Comparison of ENCODE assay signal across 9 cellular contexts in genomic region chr15:39127925-39128617, GRCh38.
DNase-seq lines count a peak whose midpoint lies in the region; ATAC-seq lines count a peak whose summit lies in the region.
"Had no signal": no experiment of that assay in that cellular context is flagged by ENCODE, and none has a peak within 500 bp of the region (broad histone marks: within the 10 kb centered on the region; RNA-seq: fewer than 3 reads in every experiment).

No MANE protein-coding gene starts in this region.

- H3K4me3 ChIP-seq in ACC112 (ENCODE audit: low read depth, low read length) = peak overlapping the region; percentile 37

- peaks cover 15% of the 10 kb centered on the region for H3K27me3 Mint-ChIP-seq in activated T-helper 2 cell treated with anti-CD3 and anti-CD28 coated beads, Interferon-gamma antibody, Interleukin-2, Interleukin-4, amounts not matched to agents 10 μg/mL and 5 μg/mL and 100 μg/mL, durations not matched to agents 14 hours and 24 hours and 36 hours (ENCODE audit: low read depth)
- H3K27me3 Mint-ChIP-seq in effector memory CD8-positive, alpha-beta T cell = peaks cover 20 to 30% of the 10 kb centered on the region in 2 donors

- no peaks in the 10 kb centered on the region for H3K36me3 Mint-ChIP-seq in activated T-helper 2 cell treated with anti-CD3 and anti-CD28 coated beads, Interferon-gamma antibody, Interleukin-2, Interleukin-4, amounts not matched to agents 10 μg/mL and 5 μg/mL and 100 μg/mL, durations not matched to agents 14 hours and 24 hours and 36 hours (ENCODE audit: low read depth)
- H3K36me3 Mint-ChIP-seq in effector memory CD8-positive, alpha-beta T cell (ENCODE audit: insufficient read depth) = no peaks in the 10 kb centered on the region

- no peak overlapping the region for H2AFZ ChIP-seq in ACC112 (ENCODE audit: low read length, unreplicated experiment)

- H3K79me2 ChIP-seq in ACC112 (ENCODE audit: control insufficient read depth, insufficient read depth, low read length, unreplicated experiment) = no peaks in the 10 kb centered on the region

- no peaks in the 10 kb centered on the region for H3K36me3 ChIP-seq in ACC112 (ENCODE audit: insufficient read depth, low read length)

- H3K4me3 Mint-ChIP-seq in activated T-helper 2 cell treated with anti-CD3 and anti-CD28 coated beads, Interferon-gamma antibody, Interleukin-2, Interleukin-4, amounts not matched to agents 10 μg/mL and 5 μg/mL and 100 μg/mL, durations not matched to agents 14 hours and 24 hours and 36 hours (ENCODE audit: low read depth) = no peak overlapping the region
- H3K4me3 Mint-ChIP-seq in effector memory CD8-positive, alpha-beta T cell = no peak overlapping the region
- H3K4me3 Mint-ChIP-seq: central memory CD8-positive, alpha-beta T cell had no signal

- no peak for ATAC-seq in effector memory CD8-positive, alpha-beta T cell (replicated peaks)

- H3K4me1 ChIP-seq in ACC112 (ENCODE audit: control insufficient read depth, insufficient read depth, low read length, unreplicated experiment) = peaks cover 90% of the 10 kb centered on the region

- peak overlapping the region; percentile 97 for H3K27ac ChIP-seq in ACC112 (ENCODE audit: low read depth, low read length)

- no peaks in the 10 kb centered on the region for H3K9me3 Mint-ChIP-seq in activated T-helper 2 cell treated with anti-CD3 and anti-CD28 coated beads, Interferon-gamma antibody, Interleukin-2, Interleukin-4, amounts not matched to agents 10 μg/mL and 5 μg/mL and 100 μg/mL, durations not matched to agents 14 hours and 24 hours and 36 hours
- no peaks in the 10 kb centered on the region for H3K9me3 Mint-ChIP-seq in effector memory CD8-positive, alpha-beta T cell
- H3K9me3 Mint-ChIP-seq: central memory CD8-positive, alpha-beta T cell had no signal

- DNase-seq in HT1080 (ENCODE audit: low read depth) (peak; percentile 97), islet precursor cell (peak; percentile 94), inferior parietal cortex (ENCODE audit: extremely low spot score) (no peak), amygdala (lab: John Stamatoyannopoulos, UW) (no peak)
- DNase-seq in activated T-helper 2 cell treated with anti-CD3 and anti-CD28 coated beads, Interferon-gamma antibody, Interleukin-2, Interleukin-4, amounts not matched to agents 10 μg/mL and 5 μg/mL and 100 μg/mL, durations not matched to agents 14 hours and 24 hours and 36 hours (ENCODE audit: low spot score) = no peak
- DNase-seq in effector memory CD8-positive, alpha-beta T cell = no peak
- no peak for DNase-seq in activated CD4-positive, CD25-positive, alpha-beta regulatory T cell (lab: John Stamatoyannopoulos, UW)

- H3K4me1 Mint-ChIP-seq in activated T-helper 2 cell treated with anti-CD3 and anti-CD28 coated beads, Interferon-gamma antibody, Interleukin-2, Interleukin-4, amounts not matched to agents 10 μg/mL and 5 μg/mL and 100 μg/mL, durations not matched to agents 14 hours and 24 hours and 36 hours (ENCODE audit: low read depth) = peaks cover 20% of the 10 kb centered on the region
- H3K4me1 Mint-ChIP-seq in effector memory CD8-positive, alpha-beta T cell (ENCODE audit: low read depth in 2 of 2) = no peaks in the 10 kb centered on the region
- H3K4me1 Mint-ChIP-seq: central memory CD8-positive, alpha-beta T cell had no signal

- peak overlapping the region; percentile 7 for H3K27ac Mint-ChIP-seq in activated T-helper 2 cell treated with anti-CD3 and anti-CD28 coated beads, Interferon-gamma antibody, Interleukin-2, Interleukin-4, amounts not matched to agents 10 μg/mL and 5 μg/mL and 100 μg/mL, durations not matched to agents 14 hours and 24 hours and 36 hours
- no peak overlapping the region for H3K27ac Mint-ChIP-seq in effector memory CD8-positive, alpha-beta T cell

- intact Hi-C loops in activated T-helper 2 cell treated with anti-CD3 and anti-CD28 coated beads, Interferon-gamma antibody, Interleukin-2, Interleukin-4, amounts not matched to agents 10 μg/mL and 5 μg/mL and 100 μg/mL, durations not matched to agents 14 hours and 24 hours and 36 hours (cut with micrococcal nuclease) = loop anchor here (2.0 to 5.0 kb wide), 2 partner anchors 15 to 44 kb away; no protein-coding TSS in a partner anchor

- H3K27me3 ChIP-seq in ACC112 (ENCODE audit: insufficient read depth, low read length) = no peaks in the 10 kb centered on the region

Comparison
In these comparisons a context has a peak if more than half of its experiments do, and no peak if none do; other contexts are left out.
1. DNase-seq: peak in HT1080 (single experiment) and islet precursor cell (single experiment); none in activated T-helper 2 cell treated with anti-CD3 and anti-CD28 coated beads, Interferon-gamma antibody, Interleukin-2, Interleukin-4, amounts not matched to agents 10 μg/mL and 5 μg/mL and 100 μg/mL, durations not matched to agents 14 hours and 24 hours and 36 hours (single experiment), inferior parietal cortex (single experiment), effector memory CD8-positive, alpha-beta T cell (0 of 3), amygdala (0 of 56) and activated CD4-positive, CD25-positive, alpha-beta regulatory T cell (0 of 4).